ENCODE assay signal across 8 cellular contexts in the genomic region with DNA sequence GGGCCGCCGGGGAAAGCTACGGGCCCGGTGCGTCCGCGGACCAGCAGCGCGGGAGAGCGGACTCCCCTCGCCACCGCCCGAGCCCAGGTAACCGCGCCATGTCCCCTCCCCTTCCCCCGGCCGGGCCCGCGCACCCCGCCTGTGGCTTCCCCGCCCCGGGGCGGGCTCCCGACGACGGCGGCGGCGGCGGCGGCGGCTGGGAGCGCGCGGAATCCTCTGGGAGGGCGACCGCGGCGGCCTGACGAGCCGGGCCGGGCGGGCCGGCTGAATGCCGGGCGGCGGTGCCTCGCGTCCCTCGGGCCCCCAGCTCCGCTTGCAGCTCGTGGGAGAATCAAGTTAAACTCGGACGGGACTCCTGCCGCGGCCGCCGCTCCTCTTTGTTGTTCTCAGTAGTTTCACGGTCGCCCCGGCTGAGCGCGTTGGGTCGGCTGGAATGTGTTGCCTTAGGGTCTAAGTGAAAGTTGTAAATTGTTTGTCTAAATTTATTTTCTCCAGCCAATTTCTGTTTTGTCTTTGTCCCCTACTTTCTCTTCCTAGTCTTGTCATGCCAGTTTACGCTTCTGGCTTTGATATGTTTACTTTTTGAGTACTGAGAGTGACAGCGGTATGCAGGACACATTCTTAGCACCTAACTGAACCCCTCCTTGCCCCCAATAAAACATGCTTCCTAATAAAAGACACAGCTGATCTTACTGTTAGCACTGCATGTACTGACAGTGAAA. TPM values are rescaled to one million over a fixed set of nuclear protein-coding genes. Genes with fewer than 3 reads are reported as not detected.
DNase-seq lines count a peak whose midpoint lies in the region; ATAC-seq and TF ChIP-seq lines count a peak whose summit lies in the region.

No MANE protein-coding gene starts in this region.

- H3K9me3 Mint-ChIP-seq in activated T-helper 17 cell treated with anti-CD3 and anti-CD28 coated beads, Interleukin-2, amount 50 U/mL, for 72 hours = no peaks in the 10 kb centered on the region
- no peaks in the 10 kb centered on the region for H3K9me3 Mint-ChIP-seq in nephron

- H3K36me3 ChIP-seq in BE2C = no peaks in the 10 kb centered on the region

- H3K36me3 Mint-ChIP-seq in activated T-helper 17 cell treated with anti-CD3 and anti-CD28 coated beads, Interleukin-2, amount 50 U/mL, for 72 hours (ENCODE audit: low read depth) = peaks cover 58% of the 10 kb centered on the region
- H3K36me3 Mint-ChIP-seq in nephron (ENCODE audit: low read depth) = peaks cover 23% of the 10 kb centered on the region

- ATAC-seq in GM19025 (IDR thresholded peaks at IDR 0.05; ENCODE audit: low read depth, unreplicated experiment) = peak; percentile 53
- peak; percentile 66 for ATAC-seq in HG03354 (IDR thresholded peaks at IDR 0.05; ENCODE audit: poor library complexity, severe bottlenecking, unreplicated experiment)
- ATAC-seq in activated T-helper 17 cell treated with anti-CD3 and anti-CD28 coated beads, Interleukin-2, amount 50 U/mL, for 72 hours (replicated peaks) = peak; percentile 69
- peak; percentile 65 for ATAC-seq in stimulated activated naive CD8-positive, alpha-beta T cell treated with anti-CD3 and anti-CD28 coated beads, Interleukin-15, Interleukin-2, amounts not matched to agents 100 U/mL and 50 U/mL, for 24 hours

- no peaks in the 10 kb centered on the region for H3K9me3 ChIP-seq in BE2C

- no peak for TF ChIP-seq CTCF in BE2C (IDR thresholded peaks at IDR 0.05; ENCODE audit: low read depth, low read length)
- no peak for TF ChIP-seq CTCF in fibroblast of pulmonary artery (IDR thresholded peaks at IDR 0.05; ENCODE audit: low read length, missing control alignments)
- TF ChIP-seq CTCF in nephron (IDR thresholded peaks at IDR 0.05; ENCODE audit: unreplicated experiment in 3 of 3) = no peak

- DNase-seq in BE2C (peak; percentile 65), NOMO-1 treated with dmso at 0.1 percent for 144 hours (lab: John Stamatoyannopoulos, UW; ENCODE audit: unreplicated experiment) (peak; percentile 29), fibroblast of pulmonary artery (ENCODE audit: low read depth) (peak; percentile 45)
- peak; percentile 75 for DNase-seq in stimulated activated naive CD8-positive, alpha-beta T cell treated with anti-CD3 and anti-CD28 coated beads, Interleukin-15, Interleukin-2, amounts not matched to agents 100 U/mL and 50 U/mL, for 24 hours

- H3K4me3 Mint-ChIP-seq in activated T-helper 17 cell treated with anti-CD3 and anti-CD28 coated beads, Interleukin-2, amount 50 U/mL, for 72 hours = peak overlapping the region; percentile 100
- H3K4me3 Mint-ChIP-seq in nephron = peak overlapping the region; percentile 95 to 97 (median 97)

- no peaks in the 10 kb centered on the region for H3K27me3 Mint-ChIP-seq in activated T-helper 17 cell treated with anti-CD3 and anti-CD28 coated beads, Interleukin-2, amount 50 U/mL, for 72 hours
- H3K27me3 Mint-ChIP-seq in nephron (ENCODE audit: low read depth) = no peaks in the 10 kb centered on the region

- peak overlapping the region; percentile 99 for H3K27ac Mint-ChIP-seq in activated T-helper 17 cell treated with anti-CD3 and anti-CD28 coated beads, Interleukin-2, amount 50 U/mL, for 72 hours
- H3K27ac Mint-ChIP-seq in nephron = peak overlapping the region; percentile 96 to 99 (median 97)

- peak overlapping the region; percentile 83 for H3K4me3 ChIP-seq in BE2C (ENCODE audit: low read depth, low read length)
- H3K4me3 ChIP-seq in fibroblast of pulmonary artery (replicated peaks; ENCODE audit: low read depth, low read length) = peak overlapping the region; percentile 91

- H3K4me1 ChIP-seq in BE2C = no peaks in the 10 kb centered on the region

- H3K4me1 Mint-ChIP-seq in activated T-helper 17 cell treated with anti-CD3 and anti-CD28 coated beads, Interleukin-2, amount 50 U/mL, for 72 hours = peaks cover 47% of the 10 kb centered on the region
- H3K4me1 Mint-ChIP-seq in nephron = peaks cover 51% of the 10 kb centered on the region

- no peaks in the 10 kb centered on the region for H3K27me3 ChIP-seq in BE2C

RNA-seq across cellular contexts. Expression of a gene that starts 0.7 kb away (rescaled TPM):
- polyA plus RNA-seq in BE2C (2012; ENCODE audit: insufficient read depth, insufficient read length, low read depth) = 30.0 TPM
- total RNA-seq in activated T-helper 17 cell treated with anti-CD3 and anti-CD28 coated beads, Interleukin-2, amount 50 U/mL, for 72 hours = 10 to 100 TPM; 74.5 to 92.3 TPM

Comparison
In these comparisons a context has a peak if more than half of its experiments do, and no peak if none do; other contexts are left out.
1. Peak in every context shown above with its lines: DNase-seq, ATAC-seq and H3K4me3 ChIP-seq.